13 cellular contexts compared by ENCODE assay signal in the genomic region with DNA sequence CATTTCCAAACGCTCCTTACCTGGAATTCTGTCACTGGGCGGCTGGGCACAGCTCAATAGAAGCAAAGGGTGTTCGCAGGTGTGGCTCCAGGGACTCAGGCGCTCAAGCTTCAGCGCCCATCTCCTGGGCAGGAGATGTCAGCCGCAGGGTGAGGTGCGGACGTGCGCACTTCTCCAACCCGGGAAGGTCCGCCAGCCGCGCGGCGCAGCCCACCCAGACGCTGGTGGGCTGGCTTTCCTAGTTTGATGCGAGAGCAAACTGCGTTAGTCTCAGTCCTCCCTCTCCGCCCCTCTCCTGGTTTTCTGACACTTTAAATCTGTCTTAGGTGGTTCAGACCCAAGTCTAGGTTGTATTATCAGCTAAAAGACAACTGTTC. TPM values are rescaled to one million over a fixed set of nuclear protein-coding genes. Genes with fewer than 3 reads are reported as not detected.
DNase-seq lines count a peak whose midpoint lies in the region; ATAC-seq and TF ChIP-seq lines count a peak whose summit lies in the region.
"Had no signal": no experiment of that assay in that cellular context is flagged by ENCODE, and none has a peak within 500 bp of the region (broad histone marks: within the 10 kb centered on the region; RNA-seq: fewer than 3 reads in every experiment).

No MANE protein-coding gene starts in this region.

- no peak overlapping the region for H4K8ac ChIP-seq in H9 (replicated peaks; ENCODE audit: insufficient read length, low read depth, low read length)

- no peaks in the 10 kb centered on the region for H3K36me3 ChIP-seq in SK-N-MC (ENCODE audit: insufficient read depth, low read length)
- no peaks in the 10 kb centered on the region for H3K36me3 ChIP-seq in skeletal muscle satellite cell (ENCODE audit: insufficient read depth, low read length)

- H4K91ac ChIP-seq in H9 (ENCODE audit: insufficient read length, low read depth, low read length), result no peak overlapping the region

- no peaks in the 10 kb centered on the region; a peak in 2 of 7 replicates for H3K36me3 Mint-ChIP-seq in H9 (ENCODE audit: insufficient read depth in 1 of 3, low read depth in 3 of 3)
- H3K36me3 Mint-ChIP-seq: CD8-positive, alpha-beta T cell had no signal

- H3K9ac ChIP-seq in H9 (ENCODE audit: extremely low read depth, insufficient read length, low read length) (no peak overlapping the region), SK-N-MC (ENCODE audit: insufficient read length) (no peak overlapping the region), skeletal muscle satellite cell (ENCODE audit: low read depth, low read length) (no peak overlapping the region)

- H3K23me2 ChIP-seq in H9 (ENCODE audit: insufficient read length, low read depth, low read length, poor library complexity, severe bottlenecking), result peaks cover 15% of the 10 kb centered on the region

- H3K4me1 Mint-ChIP-seq in H9, result peaks cover 18 to 19% of the 10 kb centered on the region in 2 experiments

- H2BK120ac ChIP-seq in H9 (ENCODE audit: low read depth, low read length, poor library complexity, severe bottlenecking), result no peak overlapping the region

- no peak overlapping the region for H2BK20ac ChIP-seq in H9 (ENCODE audit: low read depth, low read length, poor library complexity, severe bottlenecking)

- H3K4me3 Mint-ChIP-seq in H9, result peak overlapping the region; percentile 78 to 98
- H3K4me3 Mint-ChIP-seq: CD8-positive, alpha-beta T cell had no signal

- ATAC-seq in HG03432 (IDR thresholded peaks at IDR 0.05; ENCODE audit: unreplicated experiment), result no peak
- ATAC-seq: CD8-positive, alpha-beta T cell; Right ventricle myocardium inferior had no signal

- H2BK5ac ChIP-seq in H9 (ENCODE audit: insufficient read length, low read length), result no peak overlapping the region

- peak overlapping the region; percentile 83 for H3K4me2 ChIP-seq in H9 (ENCODE audit: insufficient read depth, insufficient read length, low read length)
- H3K4me2 ChIP-seq in skeletal muscle satellite cell (ENCODE audit: low read length), result peak overlapping the region; percentile 88

- no peak overlapping the region for H3K18ac ChIP-seq in H9 (ENCODE audit: insufficient read length, low read depth, low read length)

- no peak overlapping the region for H3T11ph ChIP-seq in H9 (ENCODE audit: low read length)

- H3K4ac ChIP-seq in H9 (ENCODE audit: low read depth, low read length), result no peak overlapping the region

- H3K27ac ChIP-seq in H9 (ENCODE audit: insufficient read length, low read depth, low read length) (no peak overlapping the region), SK-N-MC (no peak overlapping the region)

- H3K9me3 Mint-ChIP-seq in H9, result peaks cover 0 to 2% of the 10 kb centered on the region in 2 experiments; a peak in 1 of 5 replicates
- H3K9me3 Mint-ChIP-seq: CD8-positive, alpha-beta T cell had no signal

- H3K9me3 ChIP-seq in H9 (ENCODE audit: control insufficient read depth, low read depth, low read length) (no peaks in the 10 kb centered on the region), SK-N-MC (ENCODE audit: low read depth, low read length) (no peaks in the 10 kb centered on the region), skeletal muscle satellite cell (replicated peaks; ENCODE audit: low read length) (no peaks in the 10 kb centered on the region)

- no CpG with 5 or more reads among the region's 19 CpGs for WGBS in H9 (ENCODE audit: extremely low coverage, insufficient read length, low lambda C conversion rate)

- TF ChIP-seq CTCF in H9 (conservative IDR thresholded peaks at IDR 0.05), result no peak

- no peak overlapping the region for H2BK15ac ChIP-seq in H9 (ENCODE audit: low read depth, low read length)

- no peaks in the 10 kb centered on the region for H3K79me1 ChIP-seq in H9 (ENCODE audit: insufficient read depth, low read depth, low read length, poor library complexity, severe bottlenecking)

- no peak overlapping the region for H4K5ac ChIP-seq in H9 (ENCODE audit: insufficient read length, low read depth, low read length)

- H4K20me1 ChIP-seq in H9 (ENCODE audit: control insufficient read depth, insufficient read depth, insufficient read length), result no peaks in the 10 kb centered on the region

- H3K14ac ChIP-seq in H9 (ENCODE audit: insufficient read depth, low read length), result no peak overlapping the region

- no peak overlapping the region for H2AK5ac ChIP-seq in H9 (ENCODE audit: insufficient read length, low read length)

- DNase-seq in H9 (peak; percentile 46), SK-N-MC (ENCODE audit: low read depth, low spot score) (no peak), iPS-NIHi11 (ENCODE audit: low spot score) (peak; percentile 36), mucosa of gallbladder (ENCODE audit: low spot score) (no peak)
- DNase-seq in activated CD4-positive, alpha-beta T cell treated with anti-CD3 and anti-CD28 coated beads, Interleukin-2, amount 50 U/mL, for 1 hour, result no peak
- DNase-seq: CD8-positive, alpha-beta T cell; NCI-H446 treated with DMSO at 0.1 percent for 48 hours; stimulated activated naive CD4-positive, alpha-beta T cell treated with Interleukin-2 at 50 U/mL for 16 hours had no signal

- H3K4me3 ChIP-seq in SK-N-MC (peak overlapping the region; percentile 76), skeletal muscle satellite cell (ENCODE audit: low read length) (peak overlapping the region; percentile 54)

- H3K27ac Mint-ChIP-seq in H9, result peak overlapping the region in 1 of 3 experiments; percentile 23; a peak in 1 of 7 replicates
- H3K27ac Mint-ChIP-seq: CD8-positive, alpha-beta T cell had no signal

- peaks cover under 1% of the 10 kb centered on the region; the same call in 1 of the 2 replicates for H3K4me1 ChIP-seq in H9 (ENCODE audit: insufficient read depth, low read length)
- peaks cover 7% of the 10 kb centered on the region for H3K4me1 ChIP-seq in skeletal muscle satellite cell (ENCODE audit: control insufficient read depth, insufficient read depth, low read length)

- H3K56ac ChIP-seq in H9 (ENCODE audit: insufficient read length, low read depth, low read length), result no peak overlapping the region

- no peak overlapping the region for H2AFZ ChIP-seq in H9 (ENCODE audit: low read length)

- H3K27me3 ChIP-seq in H9 (ENCODE audit: insufficient read depth, low read length) (peaks cover 27% of the 10 kb centered on the region), skeletal muscle satellite cell (ENCODE audit: control insufficient read depth, insufficient read depth, low read length) (peaks cover 76% of the 10 kb centered on the region)

- H3K27me3 Mint-ChIP-seq in H9 (ENCODE audit: low read depth), result peaks cover 82% of the 10 kb centered on the region

- H3K79me2 ChIP-seq in H9 (ENCODE audit: insufficient read depth, low read length), result no peaks in the 10 kb centered on the region

- no peak overlapping the region for H3K23ac ChIP-seq in H9 (ENCODE audit: insufficient read length, low read depth, low read length)

- H2BK12ac ChIP-seq in H9 (ENCODE audit: insufficient read length, low read depth, low read length), result no peak overlapping the region

RNA-seq across cellular contexts. Expression of a gene that starts 0.3 kb away (rescaled TPM):
- total RNA-seq in H9 (2021) (0.44 and 0.52 TPM in 2 replicates), mucosa of gallbladder (0.17 TPM)
- under 0.01 TPM in 1 of 2 replicates, not detected in the other for total RNA-seq in skeletal muscle satellite cell (2012; rRNA removed)
- total RNA-seq: CD8-positive, alpha-beta T cell; dermis microvascular lymphatic vessel endothelial cell; left lobe of liver had no signal

Comparison
In these comparisons a context has a peak if more than half of its experiments do, and no peak if none do; other contexts are left out.
1. DNase-seq: peak in H9 (single experiment) and iPS-NIHi11 (single experiment); none in SK-N-MC (single experiment), mucosa of gallbladder (single experiment) and activated CD4-positive, alpha-beta T cell treated with anti-CD3 and anti-CD28 coated beads, Interleukin-2, amount 50 U/mL, for 1 hour (single experiment).